ENCODE assay signal across 13 cellular contexts in genomic region chr3:66490984-66491383, GRCh38. TPM values are rescaled to one million over a fixed set of nuclear protein-coding genes. Genes with fewer than 3 reads are reported as not detected.
DNase-seq lines count a peak whose midpoint lies in the region; ATAC-seq and TF ChIP-seq lines count a peak whose summit lies in the region.
"Had no signal": no experiment of that assay in that cellular context is flagged by ENCODE, and none has a peak within 500 bp of the region (broad histone marks: within the 10 kb centered on the region; RNA-seq: fewer than 3 reads in every experiment).

No MANE protein-coding gene starts in this region.

- no peak overlapping the region for H3K9ac ChIP-seq in HUES48 (ENCODE audit: low read depth, low read length)

- ATAC-seq in CD4-positive, CD25-positive, alpha-beta regulatory T cell (ENCODE audit: low read depth in 2 of 2), result no peak
- ATAC-seq in GM18520 (IDR thresholded peaks at IDR 0.05; ENCODE audit: unreplicated experiment), result no peak
- no peak for ATAC-seq in HG03565 (IDR thresholded peaks at IDR 0.05; ENCODE audit: unreplicated experiment)

- peak overlapping the region in 2 of 4 donors; percentile 49 to 84 for H3K4me3 Mint-ChIP-seq in CD4-positive, CD25-positive, alpha-beta regulatory T cell
- H3K4me3 Mint-ChIP-seq in neural crest cell (peak overlapping the region; percentile 83), glutamatergic neuron (ENCODE audit: unreplicated experiment) (no peak overlapping the region)
- H3K4me3 Mint-ChIP-seq: type B pancreatic cell had no signal

- H3K9me3 ChIP-seq in CD4-positive, CD25-positive, alpha-beta regulatory T cell (ENCODE audit: control insufficient read depth in 2 of 2, low read length in 2 of 2), result no peaks in the 10 kb centered on the region
- H3K9me3 ChIP-seq in HUES48 (ENCODE audit: control insufficient read depth, insufficient read depth, low read length), result no peaks in the 10 kb centered on the region
- H3K9me3 ChIP-seq: Caco-2 had no signal

- TF ChIP-seq CTCF in coronary artery (IDR thresholded peaks at IDR 0.05) (no peak), neural crest cell (conservative IDR thresholded peaks at IDR 0.05) (no peak), glutamatergic neuron (IDR thresholded peaks at IDR 0.05; ENCODE audit: partially characterized antibody, unreplicated experiment) (no peak)

- no peaks in the 10 kb centered on the region for H3K27me3 Mint-ChIP-seq in CD4-positive, CD25-positive, alpha-beta regulatory T cell
- no peaks in the 10 kb centered on the region for H3K27me3 Mint-ChIP-seq in neural crest cell (ENCODE audit: low read depth)
- H3K27me3 Mint-ChIP-seq in glutamatergic neuron (ENCODE audit: unreplicated experiment), result peaks cover 2% of the 10 kb centered on the region

- no peak for DNase-seq in CD4-positive, CD25-positive, alpha-beta regulatory T cell
- DNase-seq in coronary artery (ENCODE audit: low spot score) (no peak), neural crest cell (ENCODE audit: low read depth, low spot score) (no peak), glutamatergic neuron (no peak), NAMALWA (ENCODE audit: low spot score) (no peak)
- DNase-seq: brain microvascular endothelial cell, Caco-2, erythroblast, NCI-H1092 had no signal

- H3K27ac ChIP-seq in CD4-positive, CD25-positive, alpha-beta regulatory T cell (ENCODE audit: insufficient read depth, low read length, poor library complexity, severe bottlenecking), result peak overlapping the region; percentile 70
- H3K27ac ChIP-seq in HUES48 (ENCODE audit: low read depth, low read length), result peak overlapping the region; percentile 67
- H3K27ac ChIP-seq in coronary artery, result peak overlapping the region; percentile 33 to 64
- H3K27ac ChIP-seq: brain microvascular endothelial cell had no signal

- H3K4me3 ChIP-seq in CD4-positive, CD25-positive, alpha-beta regulatory T cell (ENCODE audit: low read depth, low read length), result peak overlapping the region; percentile 79
- H3K4me3 ChIP-seq in HUES48 (ENCODE audit: low read depth, low read length) (peak overlapping the region; percentile 35; the same call in 1 of the 2 replicates), coronary artery (no peak overlapping the region)

- H3K27ac Mint-ChIP-seq in CD4-positive, CD25-positive, alpha-beta regulatory T cell, result peak overlapping the region; percentile 85 to 96 (median 89)
- no peak overlapping the region for H3K27ac Mint-ChIP-seq in neural crest cell (ENCODE audit: unreplicated experiment)
- H3K27ac Mint-ChIP-seq in glutamatergic neuron (ENCODE audit: unreplicated experiment), result no peak overlapping the region
- H3K27ac Mint-ChIP-seq: type B pancreatic cell had no signal

- no peaks in the 10 kb centered on the region for H3K36me3 ChIP-seq in CD4-positive, CD25-positive, alpha-beta regulatory T cell (ENCODE audit: control insufficient read depth, insufficient read depth, low read length)
- H3K36me3 ChIP-seq in HUES48 (ENCODE audit: control insufficient read depth, insufficient read depth, low read length), result no peaks in the 10 kb centered on the region
- H3K36me3 ChIP-seq: brain microvascular endothelial cell had no signal

- peaks cover 93% of the 10 kb centered on the region for H3K4me1 ChIP-seq in CD4-positive, CD25-positive, alpha-beta regulatory T cell (ENCODE audit: control insufficient read depth, insufficient read depth, low read length, poor library complexity, severe bottlenecking)
- peaks cover 85% of the 10 kb centered on the region for H3K4me1 ChIP-seq in HUES48 (ENCODE audit: control insufficient read depth, insufficient read depth, low read length)

- no peaks in the 10 kb centered on the region for H3K27me3 ChIP-seq in CD4-positive, CD25-positive, alpha-beta regulatory T cell (ENCODE audit: control insufficient read depth, insufficient read depth, low read length)
- no peaks in the 10 kb centered on the region for H3K27me3 ChIP-seq in HUES48 (ENCODE audit: control insufficient read depth, insufficient read depth, low read length)
- H3K27me3 ChIP-seq: brain microvascular endothelial cell had no signal

- peaks cover 47 to 95% (median 78%) of the 10 kb centered on the region in 4 donors for H3K4me1 Mint-ChIP-seq in CD4-positive, CD25-positive, alpha-beta regulatory T cell
- H3K4me1 Mint-ChIP-seq in neural crest cell (peaks cover 89% of the 10 kb centered on the region), glutamatergic neuron (ENCODE audit: low read depth, unreplicated experiment) (peaks cover 46% of the 10 kb centered on the region)

- H3K9me3 Mint-ChIP-seq in CD4-positive, CD25-positive, alpha-beta regulatory T cell, result peaks cover 0 to 2% (median 0%) of the 10 kb centered on the region in 7 donors
- H3K9me3 Mint-ChIP-seq in neural crest cell, result no peaks in the 10 kb centered on the region
- H3K9me3 Mint-ChIP-seq in glutamatergic neuron (ENCODE audit: unreplicated experiment), result peaks cover 3% of the 10 kb centered on the region
- H3K9me3 Mint-ChIP-seq: type B pancreatic cell had no signal

- peaks cover 1% of the 10 kb centered on the region for H3K36me3 Mint-ChIP-seq in CD4-positive, CD25-positive, alpha-beta regulatory T cell
- H3K36me3 Mint-ChIP-seq in neural crest cell (ENCODE audit: low read depth) (no peaks in the 10 kb centered on the region), glutamatergic neuron (ENCODE audit: unreplicated experiment) (no peaks in the 10 kb centered on the region)
- H3K36me3 Mint-ChIP-seq: type B pancreatic cell had no signal

RNA-seq across cellular contexts. Expression of gene LRIG1, which starts 9.8 kb away (rescaled TPM):
- total RNA-seq in CD4-positive, CD25-positive, alpha-beta regulatory T cell, result 81.3 TPM
- 10 to 100 TPM; 46.7 to 67.6 (median 64.4) TPM for polyA plus RNA-seq in CD4-positive, CD25-positive, alpha-beta regulatory T cell
- total RNA-seq in neural crest cell (167 and 178 TPM in 2 replicates), glutamatergic neuron (ENCODE audit: unreplicated experiment) (30.2 TPM)

Comparison
In these comparisons a context has a peak if more than half of its experiments do, and no peak if none do; other contexts are left out.
1. H3K27ac Mint-ChIP-seq: peak in CD4-positive, CD25-positive, alpha-beta regulatory T cell (3 of 3); none in neural crest cell (single experiment) and glutamatergic neuron (single experiment).
2. Peak in every context shown above with its lines, with median percentiles within 50 percentile points of each other: H3K27ac ChIP-seq.